ENCODE assay signal across 1 cellular context in genomic region chr15:67611803-67612369, GRCh38.
TF ChIP-seq lines count a peak whose summit lies in the region.

No MANE protein-coding gene starts in this region.

TF ChIP-seq in HepG2, 621 proteins besides CTCF, POLR2A, EP300 and RAD21 (continued from another document and continues in another):
- TF ChIP-seq GRHL1 (CRISPR knock-in tag; conservative IDR thresholded peaks at IDR 0.05) = no peak
- no peak for TF ChIP-seq NFE2 (CRISPR knock-in tag; IDR thresholded peaks at IDR 0.05)
- TF ChIP-seq ZMYM3 (CRISPR knock-in tag; IDR thresholded peaks at IDR 0.05) = no peak
- TF ChIP-seq TMF1 (CRISPR knock-in tag; IDR thresholded peaks at IDR 0.05; ENCODE audit: low read depth) = no peak
- TF ChIP-seq TFAP4 (IDR thresholded peaks at IDR 0.05; ENCODE audit: borderline replicate concordance, low read depth) = peak; percentile 58; the same call in 1 of the 2 replicates
- no peak for TF ChIP-seq MED8 (CRISPR knock-in tag; IDR thresholded peaks at IDR 0.05; ENCODE audit: insufficient replicate concordance)
- TF ChIP-seq ZFY (CRISPR knock-in tag; IDR thresholded peaks at IDR 0.05) = no peak
- no peak for TF ChIP-seq TIGD3 (CRISPR knock-in tag; IDR thresholded peaks at IDR 0.05; ENCODE audit: borderline replicate concordance)
- TF ChIP-seq SALL1 (CRISPR knock-in tag; IDR thresholded peaks at IDR 0.05) = no peak; the same call in 1 of the 2 replicates
- no peak for TF ChIP-seq XRCC5 (optimal IDR thresholded peaks at IDR 0.05; ENCODE audit: low read length)
- no peak for TF ChIP-seq RCOR2 (CRISPR knock-in tag; IDR thresholded peaks at IDR 0.05)
- peak; percentile 49 for TF ChIP-seq ASH2L (IDR thresholded peaks at IDR 0.05; ENCODE audit: insufficient read length, low read depth, low read length)
- TF ChIP-seq ZNF644 (CRISPR knock-in tag; IDR thresholded peaks at IDR 0.05; ENCODE audit: low read depth) = 0 out of 2 replicates have a peak, but pooled peaks have one; percentile 44
- no peak for TF ChIP-seq IRF2 (CRISPR knock-in tag; IDR thresholded peaks at IDR 0.05)
- no peak for TF ChIP-seq RFX5 (IDR thresholded peaks at IDR 0.05; ENCODE audit: low read depth, low read length)
- TF ChIP-seq TBX2 (CRISPR knock-in tag; IDR thresholded peaks at IDR 0.05; ENCODE audit: borderline replicate concordance) = no peak
- TF ChIP-seq ZNF720 (CRISPR knock-in tag; IDR thresholded peaks at IDR 0.05) = no peak
- TF ChIP-seq ZNF280B (CRISPR knock-in tag; IDR thresholded peaks at IDR 0.05; ENCODE audit: borderline replicate concordance) = no peak
- TF ChIP-seq ATM (IDR thresholded peaks at IDR 0.05; ENCODE audit: borderline replicate concordance) = no peak
- peak; percentile 19 for TF ChIP-seq TEAD3 (CRISPR knock-in tag; optimal IDR thresholded peaks at IDR 0.05; ENCODE audit: borderline replicate concordance)
- TF ChIP-seq WIZ (CRISPR knock-in tag; IDR thresholded peaks at IDR 0.05) = no peak
- no peak for TF ChIP-seq NRL (CRISPR knock-in tag; IDR thresholded peaks at IDR 0.05; ENCODE audit: borderline replicate concordance)
- peak; percentile 60; the same call in 1 of the 2 replicates for TF ChIP-seq TFE3 (CRISPR knock-in tag; IDR thresholded peaks at IDR 0.05)
- TF ChIP-seq FOXK1 (CRISPR knock-in tag; IDR thresholded peaks at IDR 0.05; ENCODE audit: borderline replicate concordance, low read depth) = no peak
- TF ChIP-seq IRX3 (CRISPR knock-in tag; IDR thresholded peaks at IDR 0.05; ENCODE audit: borderline replicate concordance, low read depth) = no peak
- TF ChIP-seq NCOR1 (IDR thresholded peaks at IDR 0.05; ENCODE audit: borderline replicate concordance, low read length) = peak; percentile 76; the same call in 1 of the 2 replicates
- TF ChIP-seq MLXIP (CRISPR knock-in tag; IDR thresholded peaks at IDR 0.05; ENCODE audit: borderline replicate concordance) = no peak
- no peak for TF ChIP-seq RBFOX2 (IDR thresholded peaks at IDR 0.05; ENCODE audit: low read depth, low read length)
- no peak for TF ChIP-seq FOSL2 (CRISPR knock-in tag; IDR thresholded peaks at IDR 0.05)
- no peak for TF ChIP-seq KAT8 (CRISPR knock-in tag; IDR thresholded peaks at IDR 0.05)
- TF ChIP-seq PHB2 (IDR thresholded peaks at IDR 0.05; ENCODE audit: partially characterized antibody) = no peak
- no peak for TF ChIP-seq HMGXB4 (CRISPR knock-in tag; IDR thresholded peaks at IDR 0.05; ENCODE audit: borderline replicate concordance in 1 of 2, low read depth in 1 of 2)
- no peak for TF ChIP-seq PAWR (CRISPR knock-in tag; IDR thresholded peaks at IDR 0.05; ENCODE audit: borderline replicate concordance)
- TF ChIP-seq SOX13 (IDR thresholded peaks at IDR 0.05) = no peak
- peak in 1 of 2 experiments; percentile 36; a peak in 1 of 4 replicates for TF ChIP-seq SOX13 (CRISPR knock-in tag; conservative IDR thresholded peaks at IDR 0.05 in 1 of 2, IDR thresholded peaks at IDR 0.05 in 1 of 2)
- no peak for TF ChIP-seq ADNP (CRISPR knock-in tag; IDR thresholded peaks at IDR 0.05)
- no peak for TF ChIP-seq ESRRA (CRISPR knock-in tag; IDR thresholded peaks at IDR 0.05; ENCODE audit: low read depth)
- no peak for TF ChIP-seq SOX6 (IDR thresholded peaks at IDR 0.05)
- peak; percentile 21; the same call in 1 of the 2 replicates for TF ChIP-seq SOX6 (CRISPR knock-in tag; IDR thresholded peaks at IDR 0.05)
- TF ChIP-seq ZNF362 (CRISPR knock-in tag; IDR thresholded peaks at IDR 0.05; ENCODE audit: borderline replicate concordance) = peak; percentile 65; the same call in 1 of the 2 replicates
- TF ChIP-seq HNF1B (CRISPR knock-in tag; IDR thresholded peaks at IDR 0.05) = no peak
- TF ChIP-seq MTA1 (CRISPR knock-in tag; IDR thresholded peaks at IDR 0.05; ENCODE audit: borderline replicate concordance) = no peak
- TF ChIP-seq MBD4 (IDR thresholded peaks at IDR 0.05; ENCODE audit: borderline replicate concordance, low read length) = no peak
- no peak for TF ChIP-seq ZNF12 (CRISPR knock-in tag; IDR thresholded peaks at IDR 0.05)
- TF ChIP-seq ZNF160 (CRISPR knock-in tag; IDR thresholded peaks at IDR 0.05) = no peak
- TF ChIP-seq SNRNP70 (IDR thresholded peaks at IDR 0.05; ENCODE audit: low read depth, low read length) = no peak
- no peak for TF ChIP-seq ZNF350 (CRISPR knock-in tag; IDR thresholded peaks at IDR 0.05; ENCODE audit: borderline replicate concordance, low read depth)
- TF ChIP-seq ATF1 (CRISPR knock-in tag; IDR thresholded peaks at IDR 0.05) = no peak
- no peak for TF ChIP-seq PPARG (CRISPR knock-in tag; conservative IDR thresholded peaks at IDR 0.05)
- TF ChIP-seq ZKSCAN8 (CRISPR knock-in tag; IDR thresholded peaks at IDR 0.05; ENCODE audit: borderline replicate concordance) = no peak
- no peak for TF ChIP-seq ZNF75D (CRISPR knock-in tag; IDR thresholded peaks at IDR 0.05; ENCODE audit: borderline replicate concordance)
- TF ChIP-seq NCOA2 (CRISPR knock-in tag; IDR thresholded peaks at IDR 0.05) = peak; percentile 47; the same call in 1 of the 2 replicates
- TF ChIP-seq ZZZ3 (CRISPR knock-in tag; IDR thresholded peaks at IDR 0.05; ENCODE audit: borderline replicate concordance) = no peak
- no peak for TF ChIP-seq NR0B2 (CRISPR knock-in tag; IDR thresholded peaks at IDR 0.05)
